2 cellular contexts compared by ENCODE assay signal in the genomic region with DNA sequence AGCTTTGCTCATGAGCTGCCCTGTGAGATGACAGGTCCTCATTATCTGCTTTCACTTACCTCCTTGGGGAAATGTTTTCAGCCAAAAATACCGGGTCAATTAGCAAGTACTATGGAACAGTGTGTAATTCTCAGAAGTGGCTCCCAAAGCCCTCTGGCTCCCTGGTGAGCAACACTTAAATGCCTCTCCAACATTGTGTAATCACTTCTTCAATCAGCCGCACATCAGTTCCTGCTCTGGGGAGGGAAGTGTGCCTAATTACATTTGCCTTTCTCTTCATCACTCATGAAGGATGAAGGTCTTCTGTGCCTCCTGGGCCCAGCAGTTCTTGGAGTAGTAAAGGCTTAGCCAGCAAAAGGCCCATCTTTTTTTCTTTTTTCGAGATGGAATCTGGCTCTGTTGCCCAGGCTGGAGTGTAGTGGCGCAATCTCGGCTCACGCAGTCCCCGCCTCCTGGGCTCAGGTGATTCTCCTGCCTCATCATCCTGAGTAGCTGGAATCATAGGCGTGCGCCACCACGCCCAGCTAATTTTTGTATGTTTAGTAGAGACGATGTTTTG.
TF ChIP-seq lines count a peak whose summit lies in the region.

No MANE protein-coding gene starts in this region.

TF ChIP-seq in HEK293, 187 proteins besides CTCF, POLR2A, EP300 and RAD21 (continued from another document and continues in another):
- TF ChIP-seq GLIS1 (tag by site-specific recombination; IDR thresholded peaks at IDR 0.05) (peak; percentile 86), ZNF184 (tag by site-specific recombination; IDR thresholded peaks at IDR 0.05) (no peak), ZNF624 (tag by site-specific recombination; IDR thresholded peaks at IDR 0.05) (no peak), KLF9 (tag by site-specific recombination; IDR thresholded peaks at IDR 0.05; ENCODE audit: low read depth) (no peak), SP7 (tag by site-specific recombination; IDR thresholded peaks at IDR 0.05) (peak; percentile 57; the same call in 1 of the 2 replicates), TRIM28 (IDR thresholded peaks at IDR 0.05; ENCODE audit: borderline replicate concordance, low read length) (0 out of 2 replicates have a peak, but pooled peaks have one; percentile 29), ZNF214 (tag by site-specific recombination; IDR thresholded peaks at IDR 0.05; ENCODE audit: borderline replicate concordance) (no peak), ZBTB8A (tag by site-specific recombination; IDR thresholded peaks at IDR 0.05) (no peak), ZNF621 (tag by site-specific recombination; IDR thresholded peaks at IDR 0.05) (no peak), OSR2 (tag by site-specific recombination; IDR thresholded peaks at IDR 0.05) (peak; percentile 92), ZNF112 (tag by site-specific recombination; IDR thresholded peaks at IDR 0.05) (no peak), ZBTB7A (tag by site-specific recombination; IDR thresholded peaks at IDR 0.05; ENCODE audit: low read depth) (no peak), ZBTB17 (tag by site-specific recombination; IDR thresholded peaks at IDR 0.05) (no peak), GLI2 (tag by site-specific recombination; IDR thresholded peaks at IDR 0.05; ENCODE audit: borderline replicate concordance, low read depth) (0 out of 2 replicates have a peak, but pooled peaks have one; percentile 24)
- TF ChIP-seq, protein P1, sequence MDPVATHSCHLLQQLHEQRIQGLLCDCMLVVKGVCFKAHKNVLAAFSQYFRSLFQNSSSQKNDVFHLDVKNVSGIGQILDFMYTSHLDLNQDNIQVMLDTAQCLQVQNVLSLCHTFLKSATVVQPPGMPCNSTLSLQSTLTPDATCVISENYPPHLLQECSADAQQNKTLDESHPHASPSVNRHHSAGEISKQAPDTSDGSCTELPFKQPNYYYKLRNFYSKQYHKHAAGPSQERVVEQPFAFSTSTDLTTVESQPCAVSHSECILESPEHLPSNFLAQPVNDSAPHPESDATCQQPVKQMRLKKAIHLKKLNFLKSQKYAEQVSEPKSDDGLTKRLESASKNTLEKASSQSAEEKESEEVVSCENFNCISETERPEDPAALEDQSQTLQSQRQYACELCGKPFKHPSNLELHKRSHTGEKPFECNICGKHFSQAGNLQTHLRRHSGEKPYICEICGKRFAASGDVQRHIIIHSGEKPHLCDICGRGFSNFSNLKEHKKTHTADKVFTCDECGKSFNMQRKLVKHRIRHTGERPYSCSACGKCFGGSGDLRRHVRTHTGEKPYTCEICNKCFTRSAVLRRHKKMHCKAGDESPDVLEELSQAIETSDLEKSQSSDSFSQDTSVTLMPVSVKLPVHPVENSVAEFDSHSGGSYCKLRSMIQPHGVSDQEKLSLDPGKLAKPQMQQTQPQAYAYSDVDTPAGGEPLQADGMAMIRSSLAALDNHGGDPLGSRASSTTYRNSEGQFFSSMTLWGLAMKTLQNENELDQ (tag by site-specific recombination; IDR thresholded peaks at IDR 0.05; ENCODE audit: low read depth) = no peak
- TF ChIP-seq, protein P2, sequence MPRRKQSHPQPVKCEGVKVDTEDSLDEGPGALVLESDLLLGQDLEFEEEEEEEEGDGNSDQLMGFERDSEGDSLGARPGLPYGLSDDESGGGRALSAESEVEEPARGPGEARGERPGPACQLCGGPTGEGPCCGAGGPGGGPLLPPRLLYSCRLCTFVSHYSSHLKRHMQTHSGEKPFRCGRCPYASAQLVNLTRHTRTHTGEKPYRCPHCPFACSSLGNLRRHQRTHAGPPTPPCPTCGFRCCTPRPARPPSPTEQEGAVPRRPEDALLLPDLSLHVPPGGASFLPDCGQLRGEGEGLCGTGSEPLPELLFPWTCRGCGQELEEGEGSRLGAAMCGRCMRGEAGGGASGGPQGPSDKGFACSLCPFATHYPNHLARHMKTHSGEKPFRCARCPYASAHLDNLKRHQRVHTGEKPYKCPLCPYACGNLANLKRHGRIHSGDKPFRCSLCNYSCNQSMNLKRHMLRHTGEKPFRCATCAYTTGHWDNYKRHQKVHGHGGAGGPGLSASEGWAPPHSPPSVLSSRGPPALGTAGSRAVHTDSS (tag by site-specific recombination; IDR thresholded peaks at IDR 0.05) = peak; percentile 84
- TF ChIP-seq, protein P3, sequence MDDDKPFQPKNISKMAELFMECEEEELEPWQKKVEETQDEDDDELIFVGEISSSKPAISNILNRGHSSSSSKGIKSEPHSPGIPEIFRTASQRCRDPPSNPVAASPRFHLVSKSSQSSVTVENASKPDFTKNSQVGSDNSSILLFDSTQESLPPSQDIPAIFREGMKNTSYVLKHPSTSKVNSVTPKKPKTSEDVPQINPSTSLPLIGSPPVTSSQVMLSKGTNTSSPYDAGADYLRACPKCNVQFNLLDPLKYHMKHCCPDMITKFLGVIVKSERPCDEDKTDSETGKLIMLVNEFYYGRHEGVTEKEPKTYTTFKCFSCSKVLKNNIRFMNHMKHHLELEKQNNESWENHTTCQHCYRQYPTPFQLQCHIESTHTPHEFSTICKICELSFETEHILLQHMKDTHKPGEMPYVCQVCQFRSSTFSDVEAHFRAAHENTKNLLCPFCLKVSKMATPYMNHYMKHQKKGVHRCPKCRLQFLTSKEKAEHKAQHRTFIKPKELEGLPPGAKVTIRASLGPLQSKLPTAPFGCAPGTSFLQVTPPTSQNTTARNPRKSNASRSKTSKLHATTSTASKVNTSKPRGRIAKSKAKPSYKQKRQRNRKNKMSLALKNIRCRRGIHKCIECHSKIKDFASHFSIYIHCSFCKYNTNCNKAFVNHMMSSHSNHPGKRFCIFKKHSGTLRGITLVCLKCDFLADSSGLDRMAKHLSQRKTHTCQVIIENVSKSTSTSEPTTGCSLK (tag by site-specific recombination; IDR thresholded peaks at IDR 0.05) = no peak
- TF ChIP-seq, protein P4, sequence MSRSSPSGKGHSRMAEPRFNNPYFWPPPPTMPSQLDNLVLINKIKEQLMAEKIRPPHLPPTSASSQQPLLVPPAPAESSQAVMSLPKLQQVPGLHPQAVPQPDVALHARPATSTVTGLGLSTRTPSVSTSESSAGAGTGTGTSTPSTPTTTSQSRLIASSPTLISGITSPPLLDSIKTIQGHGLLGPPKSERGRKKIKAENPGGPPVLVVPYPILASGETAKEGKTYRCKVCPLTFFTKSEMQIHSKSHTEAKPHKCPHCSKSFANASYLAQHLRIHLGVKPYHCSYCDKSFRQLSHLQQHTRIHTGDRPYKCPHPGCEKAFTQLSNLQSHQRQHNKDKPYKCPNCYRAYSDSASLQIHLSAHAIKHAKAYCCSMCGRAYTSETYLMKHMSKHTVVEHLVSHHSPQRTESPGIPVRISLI (tag by site-specific recombination; IDR thresholded peaks at IDR 0.05) = no peak
- TF ChIP-seq, protein P5, sequence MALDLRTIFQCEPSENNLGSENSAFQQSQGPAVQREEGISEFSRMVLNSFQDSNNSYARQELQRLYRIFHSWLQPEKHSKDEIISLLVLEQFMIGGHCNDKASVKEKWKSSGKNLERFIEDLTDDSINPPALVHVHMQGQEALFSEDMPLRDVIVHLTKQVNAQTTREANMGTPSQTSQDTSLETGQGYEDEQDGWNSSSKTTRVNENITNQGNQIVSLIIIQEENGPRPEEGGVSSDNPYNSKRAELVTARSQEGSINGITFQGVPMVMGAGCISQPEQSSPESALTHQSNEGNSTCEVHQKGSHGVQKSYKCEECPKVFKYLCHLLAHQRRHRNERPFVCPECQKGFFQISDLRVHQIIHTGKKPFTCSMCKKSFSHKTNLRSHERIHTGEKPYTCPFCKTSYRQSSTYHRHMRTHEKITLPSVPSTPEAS (tag by site-specific recombination; IDR thresholded peaks at IDR 0.05) = no peak

TF ChIP-seq in SK-N-SH, 30 proteins besides CTCF, POLR2A, EP300 and RAD21 (continued from another document):
- TF ChIP-seq, protein P6, sequence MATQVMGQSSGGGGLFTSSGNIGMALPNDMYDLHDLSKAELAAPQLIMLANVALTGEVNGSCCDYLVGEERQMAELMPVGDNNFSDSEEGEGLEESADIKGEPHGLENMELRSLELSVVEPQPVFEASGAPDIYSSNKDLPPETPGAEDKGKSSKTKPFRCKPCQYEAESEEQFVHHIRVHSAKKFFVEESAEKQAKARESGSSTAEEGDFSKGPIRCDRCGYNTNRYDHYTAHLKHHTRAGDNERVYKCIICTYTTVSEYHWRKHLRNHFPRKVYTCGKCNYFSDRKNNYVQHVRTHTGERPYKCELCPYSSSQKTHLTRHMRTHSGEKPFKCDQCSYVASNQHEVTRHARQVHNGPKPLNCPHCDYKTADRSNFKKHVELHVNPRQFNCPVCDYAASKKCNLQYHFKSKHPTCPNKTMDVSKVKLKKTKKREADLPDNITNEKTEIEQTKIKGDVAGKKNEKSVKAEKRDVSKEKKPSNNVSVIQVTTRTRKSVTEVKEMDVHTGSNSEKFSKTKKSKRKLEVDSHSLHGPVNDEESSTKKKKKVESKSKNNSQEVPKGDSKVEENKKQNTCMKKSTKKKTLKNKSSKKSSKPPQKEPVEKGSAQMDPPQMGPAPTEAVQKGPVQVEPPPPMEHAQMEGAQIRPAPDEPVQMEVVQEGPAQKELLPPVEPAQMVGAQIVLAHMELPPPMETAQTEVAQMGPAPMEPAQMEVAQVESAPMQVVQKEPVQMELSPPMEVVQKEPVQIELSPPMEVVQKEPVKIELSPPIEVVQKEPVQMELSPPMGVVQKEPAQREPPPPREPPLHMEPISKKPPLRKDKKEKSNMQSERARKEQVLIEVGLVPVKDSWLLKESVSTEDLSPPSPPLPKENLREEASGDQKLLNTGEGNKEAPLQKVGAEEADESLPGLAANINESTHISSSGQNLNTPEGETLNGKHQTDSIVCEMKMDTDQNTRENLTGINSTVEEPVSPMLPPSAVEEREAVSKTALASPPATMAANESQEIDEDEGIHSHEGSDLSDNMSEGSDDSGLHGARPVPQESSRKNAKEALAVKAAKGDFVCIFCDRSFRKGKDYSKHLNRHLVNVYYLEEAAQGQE (IDR thresholded peaks at IDR 0.05; ENCODE audit: low read depth, low read length) = no peak
- TF ChIP-seq, protein P7, sequence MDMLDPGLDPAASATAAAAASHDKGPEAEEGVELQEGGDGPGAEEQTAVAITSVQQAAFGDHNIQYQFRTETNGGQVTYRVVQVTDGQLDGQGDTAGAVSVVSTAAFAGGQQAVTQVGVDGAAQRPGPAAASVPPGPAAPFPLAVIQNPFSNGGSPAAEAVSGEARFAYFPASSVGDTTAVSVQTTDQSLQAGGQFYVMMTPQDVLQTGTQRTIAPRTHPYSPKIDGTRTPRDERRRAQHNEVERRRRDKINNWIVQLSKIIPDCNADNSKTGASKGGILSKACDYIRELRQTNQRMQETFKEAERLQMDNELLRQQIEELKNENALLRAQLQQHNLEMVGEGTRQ (IDR thresholded peaks at IDR 0.05; ENCODE audit: borderline replicate concordance, low read depth, low read length) = no peak
- TF ChIP-seq, protein P8, sequence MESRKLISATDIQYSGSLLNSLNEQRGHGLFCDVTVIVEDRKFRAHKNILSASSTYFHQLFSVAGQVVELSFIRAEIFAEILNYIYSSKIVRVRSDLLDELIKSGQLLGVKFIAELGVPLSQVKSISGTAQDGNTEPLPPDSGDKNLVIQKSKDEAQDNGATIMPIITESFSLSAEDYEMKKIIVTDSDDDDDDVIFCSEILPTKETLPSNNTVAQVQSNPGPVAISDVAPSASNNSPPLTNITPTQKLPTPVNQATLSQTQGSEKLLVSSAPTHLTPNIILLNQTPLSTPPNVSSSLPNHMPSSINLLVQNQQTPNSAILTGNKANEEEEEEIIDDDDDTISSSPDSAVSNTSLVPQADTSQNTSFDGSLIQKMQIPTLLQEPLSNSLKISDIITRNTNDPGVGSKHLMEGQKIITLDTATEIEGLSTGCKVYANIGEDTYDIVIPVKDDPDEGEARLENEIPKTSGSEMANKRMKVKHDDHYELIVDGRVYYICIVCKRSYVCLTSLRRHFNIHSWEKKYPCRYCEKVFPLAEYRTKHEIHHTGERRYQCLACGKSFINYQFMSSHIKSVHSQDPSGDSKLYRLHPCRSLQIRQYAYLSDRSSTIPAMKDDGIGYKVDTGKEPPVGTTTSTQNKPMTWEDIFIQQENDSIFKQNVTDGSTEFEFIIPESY (IDR thresholded peaks at IDR 0.05; ENCODE audit: borderline replicate concordance, low read depth) = no peak
- TF ChIP-seq JUND (IDR thresholded peaks at IDR 0.05) (no peak), RXRA (IDR thresholded peaks at IDR 0.05; ENCODE audit: borderline replicate concordance, low read depth) (no peak), NFIC (IDR thresholded peaks at IDR 0.05; ENCODE audit: borderline replicate concordance) (no peak), YY1 (IDR thresholded peaks at IDR 0.05; ENCODE audit: low read depth) (no peak), TEAD4 (IDR thresholded peaks at IDR 0.05; ENCODE audit: borderline replicate concordance, insufficient read depth) (no peak), TCF12 (IDR thresholded peaks at IDR 0.05) (no peak), POLR2AphosphoS5 (IDR thresholded peaks at IDR 0.05; ENCODE audit: low read depth, low read length) (no peak), CHD2 (IDR thresholded peaks at IDR 0.05; ENCODE audit: low read length, partially characterized antibody) (no peak), FOXJ3 (CRISPR knock-in tag; IDR thresholded peaks at IDR 0.05) (no peak)
- TF ChIP-seq, protein P9, sequence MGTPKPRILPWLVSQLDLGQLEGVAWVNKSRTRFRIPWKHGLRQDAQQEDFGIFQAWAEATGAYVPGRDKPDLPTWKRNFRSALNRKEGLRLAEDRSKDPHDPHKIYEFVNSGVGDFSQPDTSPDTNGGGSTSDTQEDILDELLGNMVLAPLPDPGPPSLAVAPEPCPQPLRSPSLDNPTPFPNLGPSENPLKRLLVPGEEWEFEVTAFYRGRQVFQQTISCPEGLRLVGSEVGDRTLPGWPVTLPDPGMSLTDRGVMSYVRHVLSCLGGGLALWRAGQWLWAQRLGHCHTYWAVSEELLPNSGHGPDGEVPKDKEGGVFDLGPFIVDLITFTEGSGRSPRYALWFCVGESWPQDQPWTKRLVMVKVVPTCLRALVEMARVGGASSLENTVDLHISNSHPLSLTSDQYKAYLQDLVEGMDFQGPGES (IDR thresholded peaks at IDR 0.05; ENCODE audit: low read depth, low read length) = no peak
